ENCODE assay signal across 11 cellular contexts in the genomic region with DNA sequence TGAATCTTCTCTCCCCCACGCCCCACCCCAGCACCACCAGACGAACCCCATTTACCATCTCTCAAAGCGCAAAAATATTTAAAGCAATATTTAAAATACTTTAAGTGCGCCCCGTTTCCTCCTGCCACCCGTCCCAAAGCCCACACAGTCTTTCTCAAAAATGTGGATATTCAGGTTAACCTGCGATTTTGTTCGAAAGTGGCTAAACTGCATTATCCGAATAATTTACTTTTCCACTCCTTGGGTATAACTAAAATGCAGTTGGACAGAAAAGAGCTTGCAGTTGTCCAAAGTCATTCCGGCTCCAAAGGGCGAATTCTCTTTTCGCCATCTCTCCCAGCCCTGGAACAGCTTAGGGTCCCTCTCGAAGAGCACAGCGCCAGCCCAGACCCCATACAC. TPM values are rescaled to one million over a fixed set of nuclear protein-coding genes. Genes with fewer than 3 reads are reported as not detected.
A peak's percentile ranks its signal among the peaks of the same experiment; 100 is the strongest.
DNase-seq lines count a peak whose midpoint lies in the region; ATAC-seq, FAIRE-seq and TF ChIP-seq lines count a peak whose summit lies in the region.
"Had no signal": no experiment of that assay in that cellular context is flagged by ENCODE, and none has a peak within 500 bp of the region (broad histone marks: within the 10 kb centered on the region; RNA-seq: fewer than 3 reads in every experiment).

No MANE protein-coding gene starts in this region.

- no peak overlapping the region for H3K4me3 ChIP-seq in CD4-positive, alpha-beta memory T cell (ENCODE audit: low read length in 2 of 2)
- H3K4me3 ChIP-seq in HUES64 (ENCODE audit: low read length) (peak overlapping the region; percentile 68), endothelial cell of umbilical vein (replicated peaks in 1 of 3; ENCODE audit: insufficient read depth in 1 of 3, low read depth in 1 of 3, low read length in 3 of 3) (peak overlapping the region in 2 of 3 experiments; percentile 51 to 52), neuron (ENCODE audit: low read length) (peak overlapping the region; percentile 46)

- peak overlapping the region; percentile 72 for H3K4me2 ChIP-seq in endothelial cell of umbilical vein (ENCODE audit: insufficient read depth, low read length)

- no peaks in the 10 kb centered on the region for H3K9me1 ChIP-seq in endothelial cell of umbilical vein (replicated peaks; ENCODE audit: control insufficient read depth, extremely low read depth, insufficient read depth, low read length)

- no peak overlapping the region for H3K27ac ChIP-seq in CD4-positive, alpha-beta memory T cell (ENCODE audit: low read depth, low read length)
- no peak overlapping the region for H3K27ac ChIP-seq in HUES64 (ENCODE audit: low read depth, low read length)
- no peak overlapping the region for H3K27ac ChIP-seq in endothelial cell of umbilical vein (ENCODE audit: insufficient read depth, low read depth, low read length)
- no peak overlapping the region for H3K27ac ChIP-seq in RWPE1

- BruUV-seq in endothelial cell of umbilical vein (replicated peaks; lab: Mats Ljungman, UMichigan), result no TSS peak

- no peaks in the 10 kb centered on the region for H3K9me3 ChIP-seq in CD4-positive, alpha-beta memory T cell (ENCODE audit: control insufficient read depth in 1 of 2, low read length in 2 of 2)
- H3K9me3 ChIP-seq in HUES64 (ENCODE audit: insufficient read depth, low read depth, low read length) (no peaks in the 10 kb centered on the region), endothelial cell of umbilical vein (replicated peaks; ENCODE audit: control insufficient read depth, insufficient read depth, low read length) (no peaks in the 10 kb centered on the region), neuron (ENCODE audit: low read length) (no peaks in the 10 kb centered on the region)

- no peak for FAIRE-seq in endothelial cell of umbilical vein (lab: Jason Lieb, UNC)

- H3K79me2 ChIP-seq in endothelial cell of umbilical vein (ENCODE audit: control insufficient read depth, insufficient read depth, low read length), result no peaks in the 10 kb centered on the region

- no peak for DNase-seq in CD4-positive, alpha-beta memory T cell
- peak; percentile 15 for DNase-seq in endothelial cell of umbilical vein (ENCODE audit: low read depth, low spot score)
- DNase-seq in RWPE1 (ENCODE audit: low spot score), result no peak
- DNase-seq in iPS-NIHi11 (ENCODE audit: low spot score), result no peak
- DNase-seq: activated CD8-positive, alpha-beta memory T cell treated with anti-CD3 and anti-CD28 coated beads for 24 hours; NCI-H1105; nucleus accumbens had no signal

- H3K9me3 Mint-ChIP-seq in CD4-positive, alpha-beta memory T cell, result peaks cover 0 to 2% (median 0%) of the 10 kb centered on the region in 8 donors

- H2AFZ ChIP-seq in endothelial cell of umbilical vein (ENCODE audit: low read depth, low read length) (peak overlapping the region; percentile 78), neuron (ENCODE audit: low read depth, low read length) (peak overlapping the region; percentile 93)

- H3K4me1 ChIP-seq in CD4-positive, alpha-beta memory T cell (ENCODE audit: insufficient read depth, low read length), result no peaks in the 10 kb centered on the region
- peaks cover 13% of the 10 kb centered on the region for H3K4me1 ChIP-seq in HUES64 (ENCODE audit: insufficient read depth, low read length)
- H3K4me1 ChIP-seq in endothelial cell of umbilical vein (ENCODE audit: control insufficient read depth, extremely low read depth, insufficient read depth, low read length), result peaks cover 5% of the 10 kb centered on the region
- peaks cover 4% of the 10 kb centered on the region for H3K4me1 ChIP-seq in neuron (ENCODE audit: insufficient read depth, low read length)

- H3K27ac Mint-ChIP-seq in CD4-positive, alpha-beta memory T cell, result no peak overlapping the region

- H3K36me3 ChIP-seq in CD4-positive, alpha-beta memory T cell (ENCODE audit: insufficient read depth, low read length), result no peaks in the 10 kb centered on the region
- H3K36me3 ChIP-seq in HUES64 (ENCODE audit: insufficient read depth, low read length), result no peaks in the 10 kb centered on the region
- H3K36me3 ChIP-seq in endothelial cell of umbilical vein (ENCODE audit: control insufficient read depth in 2 of 2, extremely low read depth in 1 of 2, insufficient read depth in 2 of 2, low read length in 2 of 2), result no peaks in the 10 kb centered on the region
- H3K36me3 ChIP-seq in neuron (ENCODE audit: insufficient read depth, low read length), result no peaks in the 10 kb centered on the region

- WGBS in HUES64, result 14% methylated on average over 14 of the region's 14 CpGs

- no peaks in the 10 kb centered on the region for H3K36me3 Mint-ChIP-seq in CD4-positive, alpha-beta memory T cell

- dilution Hi-C loops in endothelial cell of umbilical vein (cut with MboI; ENCODE audit: extremely low pct_ligation_motif_present, low sequenced_read_pairs), result no loop called here

- H3K27me3 ChIP-seq in CD4-positive, alpha-beta memory T cell (ENCODE audit: insufficient read depth, low read length), result peaks cover 23% of the 10 kb centered on the region
- H3K27me3 ChIP-seq in HUES64 (ENCODE audit: insufficient read depth, low read length) (peaks cover 74% of the 10 kb centered on the region), endothelial cell of umbilical vein (ENCODE audit: control insufficient read depth in 2 of 2, insufficient read depth in 2 of 2, low read length in 2 of 2) (peaks cover 24 to 35% of the 10 kb centered on the region in 2 experiments), neuron (ENCODE audit: insufficient read depth, low read length) (peaks cover 62% of the 10 kb centered on the region)

- H3K9ac ChIP-seq in HUES64 (ENCODE audit: low read depth, low read length), result peak overlapping the region; percentile 53
- H3K9ac ChIP-seq in endothelial cell of umbilical vein (replicated peaks; ENCODE audit: extremely low read depth, insufficient read depth, low read length), result peak overlapping the region; percentile 8

- no peak for TF ChIP-seq POLR2A in endothelial cell of umbilical vein (IDR thresholded peaks at IDR 0.05; ENCODE audit: low read depth, low read length)

- intact Hi-C loops in CD4-positive, alpha-beta memory T cell (cut with micrococcal nuclease), result no loop called here
- intact Hi-C loops in endothelial cell of umbilical vein (cut with micrococcal nuclease), result no loop called here

- peaks cover 33 to 37% of the 10 kb centered on the region in 2 donors for H3K27me3 Mint-ChIP-seq in CD4-positive, alpha-beta memory T cell

- H4K20me1 ChIP-seq in endothelial cell of umbilical vein (replicated peaks; ENCODE audit: control insufficient read depth, extremely low read depth, insufficient read depth, low read length), result no peaks in the 10 kb centered on the region

- ATAC-seq in GM18498 (IDR thresholded peaks at IDR 0.05; ENCODE audit: unreplicated experiment), result no peak
- ATAC-seq in GM18909 (IDR thresholded peaks at IDR 0.05; ENCODE audit: poor library complexity, unreplicated experiment), result no peak

- POLR2A ChIA-PET in CD4-positive, alpha-beta memory T cell (lab: Charles Lee; ENCODE audit: partially characterized antibody), result no interaction called here
- POLR2A ChIA-PET in endothelial cell of umbilical vein (lab: Charles Lee), result interaction anchor here (0.5 kb wide), 1 partner anchor 46 kb away, joined by 3 read pairs; no protein-coding TSS in a partner anchor
- POLR2A ChIA-PET in RWPE1 (lab: Yijun Ruan, JAX; ENCODE audit: low non-redundant PET), result no interaction called here

- CTCF ChIA-PET in CD4-positive, alpha-beta memory T cell (lab: Charles Lee; ENCODE audit: partially characterized antibody), result no interaction called here
- CTCF ChIA-PET in endothelial cell of umbilical vein (lab: Charles Lee) (interaction anchor here (1.1 to 2.8 kb wide), 7 partner anchors 14 to 302 kb away, joined by 3 to 10 read pairs (median 4); no protein-coding TSS in a partner anchor), RWPE1 (lab: Yijun Ruan, JAX) (interaction anchor here (0.5 kb wide), 1 partner anchor 510 kb away, joined by 4 read pairs; no protein-coding TSS in a partner anchor)

- H3K4me1 Mint-ChIP-seq in CD4-positive, alpha-beta memory T cell, result peaks cover 4 to 13% (median 10%) of the 10 kb centered on the region in 4 donors

- no peak for TF ChIP-seq CTCF in endothelial cell of umbilical vein (IDR thresholded peaks at IDR 0.05; ENCODE audit: extremely low read depth in 1 of 2, insufficient read depth in 1 of 2, low read depth in 1 of 2, low read length in 2 of 2)
- no peak for TF ChIP-seq CTCF in RWPE1 (conservative IDR thresholded peaks at IDR 0.05; ENCODE audit: low read depth)

- H3K4me3 Mint-ChIP-seq in CD4-positive, alpha-beta memory T cell, result peak overlapping the region in 7 of 8 donors; percentile 10 to 63 (median 37)

RNA-seq across cellular contexts. Expression of gene SMIM43, which starts 0.7 kb away (rescaled TPM):
- total RNA-seq in CD4-positive, alpha-beta memory T cell, result not detected
- not detected for polyA plus RNA-seq in CD4-positive, alpha-beta memory T cell
- polyA plus RNA-seq in HUES64 (2013, experiment 1 of 2), result 1.4 TPM
- 1.3 TPM for polyA plus RNA-seq in HUES64 (2013, experiment 2 of 2)
- total RNA-seq in endothelial cell of umbilical vein, result not detected in 2 replicates
- polyA plus RNA-seq in endothelial cell of umbilical vein, result 0.08 and 0.18 TPM in 2 replicates
- polyA plus RNA-seq in endothelial cell of umbilical vein (2011; cell fraction: cytosol; rRNA removed), result 0.04 and 0.10 TPM in 2 replicates
- polyA plus RNA-seq in endothelial cell of umbilical vein (2011; cell fraction: nucleus; rRNA removed), result 0.20 and 0.45 TPM in 2 replicates
- 0.18 TPM in 1 of 2 replicates, not detected in the other for polyA plus RNA-seq in endothelial cell of umbilical vein (2012)
- not detected in 2 replicates for polyA minus RNA-seq in endothelial cell of umbilical vein
- not detected for polyA minus RNA-seq in endothelial cell of umbilical vein (2011; cell fraction: cytosol; rRNA and poly(A)+ RNA removed)
- not detected in 2 replicates for polyA minus RNA-seq in endothelial cell of umbilical vein (2011; cell fraction: nucleus; rRNA and poly(A)+ RNA removed)

RNA-seq across cellular contexts. Expression of gene EXOSC9, which starts 36.8 kb away (rescaled TPM):
- total RNA-seq in CD4-positive, alpha-beta memory T cell, result 10 to 100 TPM; 43.0 to 45.4 TPM
- 10 to 100 TPM; 40.6 to 45.1 TPM for polyA plus RNA-seq in CD4-positive, alpha-beta memory T cell
- 71.6 TPM for polyA plus RNA-seq in HUES64 (2013, experiment 1 of 2)
- 71.4 TPM for polyA plus RNA-seq in HUES64 (2013, experiment 2 of 2)
- total RNA-seq in endothelial cell of umbilical vein, result 46.3 and 47.2 TPM in 2 replicates
- polyA plus RNA-seq in endothelial cell of umbilical vein, result 14.1 and 19.0 TPM in 2 replicates
- 28.7 and 31.9 TPM in 2 replicates for polyA plus RNA-seq in endothelial cell of umbilical vein (2011; cell fraction: cytosol; rRNA removed)
- 37.7 and 57.3 TPM in 2 replicates for polyA plus RNA-seq in endothelial cell of umbilical vein (2011; cell fraction: nucleus; rRNA removed)
- 33.5 and 50.3 TPM in 2 replicates for polyA plus RNA-seq in endothelial cell of umbilical vein (2012)
- 37.0 and 40.5 TPM in 2 replicates for polyA minus RNA-seq in endothelial cell of umbilical vein
- polyA minus RNA-seq in endothelial cell of umbilical vein (2011; cell fraction: cytosol; rRNA and poly(A)+ RNA removed), result 18.7 TPM
- 30.4 and 40.4 TPM in 2 replicates for polyA minus RNA-seq in endothelial cell of umbilical vein (2011; cell fraction: nucleus; rRNA and poly(A)+ RNA removed)

RNA-seq across cellular contexts. Expression of gene CCNA2, which starts 59.4 kb away (rescaled TPM):
- 1 to 10 TPM; 1.2 to 1.4 TPM for total RNA-seq in CD4-positive, alpha-beta memory T cell
- polyA plus RNA-seq in CD4-positive, alpha-beta memory T cell, result under 1 TPM in 1 of 2 donors, not detected in 1; 0.34 TPM
- polyA plus RNA-seq in HUES64 (2013, experiment 1 of 2), result 87.6 TPM
- 92.6 TPM for polyA plus RNA-seq in HUES64 (2013, experiment 2 of 2)
- total RNA-seq in endothelial cell of umbilical vein, result 63.1 and 65.4 TPM in 2 replicates
- 23.3 and 23.7 TPM in 2 replicates for polyA plus RNA-seq in endothelial cell of umbilical vein
- 40.7 and 43.4 TPM in 2 replicates for polyA plus RNA-seq in endothelial cell of umbilical vein (2011; cell fraction: cytosol; rRNA removed)
- polyA plus RNA-seq in endothelial cell of umbilical vein (2011; cell fraction: nucleus; rRNA removed), result 20.2 and 30.0 TPM in 2 replicates
- 16.8 and 45.8 TPM in 2 replicates for polyA plus RNA-seq in endothelial cell of umbilical vein (2012)
- 25.1 and 29.4 TPM in 2 replicates for polyA minus RNA-seq in endothelial cell of umbilical vein
- polyA minus RNA-seq in endothelial cell of umbilical vein (2011; cell fraction: cytosol; rRNA and poly(A)+ RNA removed), result 56.2 TPM
- 11.6 and 19.5 TPM in 2 replicates for polyA minus RNA-seq in endothelial cell of umbilical vein (2011; cell fraction: nucleus; rRNA and poly(A)+ RNA removed)

Comparison
In these comparisons a context has a peak if more than half of its experiments do, and no peak if none do; other contexts are left out.
1. H3K4me3 ChIP-seq: peak in HUES64 (single experiment), endothelial cell of umbilical vein (2 of 3) and neuron (single experiment); none in CD4-positive, alpha-beta memory T cell (0 of 2).
2. RNA of gene CCNA2, which starts 59.4 kb away (total RNA-seq): 63.1 to 65.4 TPM in endothelial cell of umbilical vein; 1.2 to 1.4 TPM in CD4-positive, alpha-beta memory T cell; every median in the first group is over 10 times any median in the second.